9 cellular contexts compared by ENCODE assay signal in the genomic region with DNA sequence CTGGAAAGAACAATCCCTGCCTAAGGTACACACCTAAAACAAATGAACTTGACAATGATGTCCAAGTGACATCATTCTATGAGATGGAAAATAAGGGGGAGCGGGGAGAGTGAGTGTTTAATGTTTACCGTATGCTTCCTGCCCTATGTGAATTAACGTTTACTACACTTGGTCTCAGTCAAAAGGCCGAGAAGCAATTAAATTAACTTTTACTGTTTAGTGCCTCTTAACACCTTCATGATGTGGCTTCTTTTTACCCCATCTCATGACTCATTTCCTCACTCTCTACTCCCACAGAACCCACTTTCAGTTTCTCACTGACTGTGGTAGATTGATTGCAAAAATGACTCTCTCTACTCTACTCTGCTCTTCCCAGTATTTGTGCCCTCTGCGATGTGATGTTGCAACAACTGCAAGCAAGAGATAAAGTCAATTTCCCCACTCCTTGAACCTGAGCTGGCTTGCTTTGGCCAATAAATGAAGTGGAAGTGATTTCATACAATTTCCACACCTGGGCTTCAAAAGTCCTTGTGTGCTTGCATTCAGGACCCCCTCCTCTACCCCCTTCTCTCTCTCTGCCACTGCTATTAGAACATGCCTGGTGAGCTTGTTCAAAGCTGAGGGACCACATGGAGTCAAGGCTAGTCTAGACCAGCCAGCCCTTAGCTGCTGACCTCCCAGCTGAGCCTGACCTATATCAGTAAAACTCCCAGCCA. TPM values are rescaled to one million over a fixed set of nuclear protein-coding genes. Genes with fewer than 3 reads are reported as not detected.
DNase-seq lines count a peak whose midpoint lies in the region; ATAC-seq and TF ChIP-seq lines count a peak whose summit lies in the region.
"Had no signal": no experiment of that assay in that cellular context is flagged by ENCODE, and none has a peak within 500 bp of the region (broad histone marks: within the 10 kb centered on the region; RNA-seq: fewer than 3 reads in every experiment).

No MANE protein-coding gene starts in this region.

- no peak overlapping the region for H3K4me2 ChIP-seq in OCI-LY7 (ENCODE audit: low read length)

- H3K27ac Mint-ChIP-seq in activated CD8-positive, alpha-beta T cell treated with anti-CD3 and anti-CD28 coated beads, Interleukin-2, amount 10 ng/mL, durations not matched to agents 7 days and 5 days = peak overlapping the region; percentile 89

- no peak overlapping the region for H3K4me3 ChIP-seq in Jurkat, Clone E6-1 (ENCODE audit: low read length)
- no peak overlapping the region for H3K4me3 ChIP-seq in OCI-LY7 (ENCODE audit: low read depth, low read length, poor library complexity, severe bottlenecking)

- no peaks in the 10 kb centered on the region for H3K9me2 ChIP-seq in OCI-LY7 (ENCODE audit: insufficient read depth, low read length)

- POLR2A ChIA-PET in activated CD8-positive, alpha-beta T cell treated with anti-CD3 and anti-CD28 coated beads, Interleukin-2, amount 10 ng/mL, durations not matched to agents 7 days and 5 days (lab: Charles Lee) = interaction anchor here (1.1 to 1.6 kb wide), 2 partner anchors 11 to 12 kb away, joined by 3 to 6 read pairs; no protein-coding TSS in a partner anchor
- POLR2A ChIA-PET in OCI-LY7 (lab: Charles Lee) = interaction anchor here (0.9 kb wide), 1 partner anchor 9 kb away, joined by 9 read pairs; no protein-coding TSS in a partner anchor

- CTCF ChIA-PET in activated CD8-positive, alpha-beta T cell treated with anti-CD3 and anti-CD28 coated beads, Interleukin-2, amount 10 ng/mL, durations not matched to agents 7 days and 5 days (lab: Charles Lee) = interaction anchor here (1.0 to 3.6 kb wide), 4 partner anchors 13 to 26 kb away, joined by 3 to 15 read pairs (median 7); no protein-coding TSS in a partner anchor
- CTCF ChIA-PET in OCI-LY7 (lab: Charles Lee; ENCODE audit: unreplicated experiment) = no interaction called here

- DNase-seq in NCI-H1417 (lab: John Stamatoyannopoulos, UW) (peak in 2 of 3 experiments; percentile 7 to 48), NCI-H1417 treated with DMSO at 0.1 percent for 48 hours (lab: John Stamatoyannopoulos, UW) (no peak), left colon (no peak), OCI-LY7 (ENCODE audit: low spot score) (no peak), NCI-H2107 (lab: John Stamatoyannopoulos, UW) (no peak)
- DNase-seq in Jurkat, Clone E6-1 (ENCODE audit: low read depth, low spot score) = peak; percentile 93
- peak; percentile 75 for DNase-seq in activated CD8-positive, alpha-beta T cell treated with anti-CD3 and anti-CD28 coated beads, Interleukin-2, amount 10 ng/mL, durations not matched to agents 7 days and 5 days

- H3K4me1 ChIP-seq in OCI-LY7 (ENCODE audit: insufficient read depth, low read length, poor library complexity, severe bottlenecking) = no peaks in the 10 kb centered on the region

- H3K27me3 Mint-ChIP-seq in activated CD8-positive, alpha-beta T cell treated with anti-CD3 and anti-CD28 coated beads, Interleukin-2, amount 10 ng/mL, durations not matched to agents 7 days and 5 days (ENCODE audit: low read depth) = peaks cover 43% of the 10 kb centered on the region

- no peak overlapping the region for H2AFZ ChIP-seq in OCI-LY7 (ENCODE audit: low read length)

- peaks cover 37% of the 10 kb centered on the region for H3K4me1 Mint-ChIP-seq in activated CD8-positive, alpha-beta T cell treated with anti-CD3 and anti-CD28 coated beads, Interleukin-2, amount 10 ng/mL, durations not matched to agents 7 days and 5 days (ENCODE audit: low read depth)

- peaks cover 6% of the 10 kb centered on the region for H3K9me3 Mint-ChIP-seq in activated CD8-positive, alpha-beta T cell treated with anti-CD3 and anti-CD28 coated beads, Interleukin-2, amount 10 ng/mL, durations not matched to agents 7 days and 5 days (ENCODE audit: insufficient read depth)

- no TSS peak for BruUV-seq in OCI-LY7 (replicated peaks; lab: Mats Ljungman, UMichigan)

- no peak for TF ChIP-seq CTCF in OCI-LY7 (conservative IDR thresholded peaks at IDR 0.05; ENCODE audit: low read length)

- peak; percentile 100 for ATAC-seq in GM21723 (IDR thresholded peaks at IDR 0.05; ENCODE audit: unreplicated experiment)
- peak; percentile 98 for ATAC-seq in activated CD8-positive, alpha-beta T cell treated with anti-CD3 and anti-CD28 coated beads, Interleukin-2, amount 10 ng/mL, durations not matched to agents 7 days and 5 days
- ATAC-seq in left colon = peak; percentile 48

- peak overlapping the region; percentile 44 for H3K4me3 Mint-ChIP-seq in activated CD8-positive, alpha-beta T cell treated with anti-CD3 and anti-CD28 coated beads, Interleukin-2, amount 10 ng/mL, durations not matched to agents 7 days and 5 days

- no peaks in the 10 kb centered on the region for H3K79me2 ChIP-seq in OCI-LY7 (ENCODE audit: insufficient read depth, low read depth, low read length)

- H4K20me1 ChIP-seq in OCI-LY7 (ENCODE audit: insufficient read depth, low read length) = no peaks in the 10 kb centered on the region

- no peaks in the 10 kb centered on the region for H3K9me3 ChIP-seq in OCI-LY7 (ENCODE audit: low read length)

- H3K27ac ChIP-seq in OCI-LY7 (ENCODE audit: low read depth, low read length, poor library complexity, severe bottlenecking) = no peak overlapping the region
- H3K27ac ChIP-seq: 22Rv1 had no signal

- intact Hi-C loops in left colon (cut with DNase I, micrococcal nuclease) (no loop called here), OCI-LY7 (cut with micrococcal nuclease; ENCODE audit: unreplicated experiment) (no loop called here)

- H3K36me3 Mint-ChIP-seq in activated CD8-positive, alpha-beta T cell treated with anti-CD3 and anti-CD28 coated beads, Interleukin-2, amount 10 ng/mL, durations not matched to agents 7 days and 5 days (ENCODE audit: low read depth) = peaks cover 17% of the 10 kb centered on the region

- no peaks in the 10 kb centered on the region for H3K36me3 ChIP-seq in OCI-LY7 (ENCODE audit: insufficient read depth, low read length)

RNA-seq across cellular contexts. Expression of gene ALKBH3, which starts 11.6 kb away (rescaled TPM):
- polyA plus RNA-seq in Jurkat, Clone E6-1 (2012; ENCODE audit: insufficient read depth, insufficient read length) = 57.3 TPM
- total RNA-seq in activated CD8-positive, alpha-beta T cell treated with anti-CD3 and anti-CD28 coated beads, Interleukin-2, amount 10 ng/mL, durations not matched to agents 7 days and 5 days = 10 to 100 TPM; 43.7 to 49.1 TPM
- total RNA-seq in left colon = 10 to 100 TPM; 22.7 to 29.9 TPM
- not detected in 2 replicates for total RNA-seq in OCI-LY7 (2014; rRNA removed; shearing (Covaris generic))
- total RNA-seq in OCI-LY7 (2022) = not detected in 2 replicates

Comparison
In these comparisons a context has a peak if more than half of its experiments do, and no peak if none do; other contexts are left out.
1. DNase-seq: peak in NCI-H1417 (2 of 3), Jurkat, Clone E6-1 (single experiment) and activated CD8-positive, alpha-beta T cell treated with anti-CD3 and anti-CD28 coated beads, Interleukin-2, amount 10 ng/mL, durations not matched to agents 7 days and 5 days (single experiment); none in NCI-H1417 treated with DMSO at 0.1 percent for 48 hours (single experiment), left colon (0 of 2), OCI-LY7 (single experiment) and NCI-H2107 (single experiment).
2. ATAC-seq: peak in every context shown above with its lines; median percentile 100 in GM21723; 98 in activated CD8-positive, alpha-beta T cell treated with anti-CD3 and anti-CD28 coated beads, Interleukin-2, amount 10 ng/mL, durations not matched to agents 7 days and 5 days; 48 in left colon.
3. RNA of gene ALKBH3, which starts 11.6 kb away (total RNA-seq): 43.7 to 49.1 TPM in activated CD8-positive, alpha-beta T cell treated with anti-CD3 and anti-CD28 coated beads, Interleukin-2, amount 10 ng/mL, durations not matched to agents 7 days and 5 days and 22.7 to 29.9 TPM in left colon; not detected in OCI-LY7; every median in the first group is over 10 times any median in the second.